ENCODE assay signal across 8 cellular contexts in genomic region chr19:12721656-12722565, GRCh38. TPM values are rescaled to one million over a fixed set of nuclear protein-coding genes. Genes with fewer than 3 reads are reported as not detected.
A peak's percentile ranks its signal among the peaks of the same experiment; 100 is the strongest.
DNase-seq lines count a peak whose midpoint lies in the region; ATAC-seq and TF ChIP-seq lines count a peak whose summit lies in the region.

No MANE protein-coding gene starts in this region.

- POLR2A ChIA-PET in BJ (lab: Charles Lee): interaction anchor here (0.7 kb wide), 1 partner anchor 1066 kb away, joined by 15 read pairs; no protein-coding TSS in a partner anchor

- TF ChIP-seq CTCF in BJ (IDR thresholded peaks at IDR 0.05; ENCODE audit: insufficient read depth, low read depth, low read length) (no peak), progenitor cell of endocrine pancreas (IDR thresholded peaks at IDR 0.05; ENCODE audit: unreplicated experiment) (no peak)

- no peaks in the 10 kb centered on the region for H3K27me3 ChIP-seq in BJ (ENCODE audit: control insufficient read depth, insufficient read depth, low read length)

- intact Hi-C loops in left ventricle myocardium superior (cut with micrococcal nuclease): no loop called here

- peak overlapping the region; percentile 67 for H3K4me3 ChIP-seq in BJ (ENCODE audit: low read depth, low read length)

- H3K27me3 Mint-ChIP-seq in progenitor cell of endocrine pancreas: no peaks in the 10 kb centered on the region

- H3K36me3 ChIP-seq in BJ (ENCODE audit: control insufficient read depth, insufficient read depth, low read length): peaks cover 9% of the 10 kb centered on the region

- peak overlapping the region; percentile 99 for H3K27ac Mint-ChIP-seq in progenitor cell of endocrine pancreas

- CTCF ChIA-PET in BJ (lab: Yijun Ruan, JAX): interaction anchor here (0.6 to 4.8 kb wide), 12 partner anchors 11 to 126 kb away, joined by 3 to 21 read pairs (median 4); partner anchors contain the start of gene TRIR

- H3K4me1 Mint-ChIP-seq in progenitor cell of endocrine pancreas (ENCODE audit: low read depth): peaks cover 19% of the 10 kb centered on the region

- DNase-seq in BJ (ENCODE audit: low read depth): no peak
- peak; percentile 72 for DNase-seq in GM19238 (ENCODE audit: insufficient read length, low spot score)
- DNase-seq in SK-N-DZ (ENCODE audit: low spot score): peak; percentile 38
- peak in 51 of 58 donors; percentile 9 to 77 (median 54) for DNase-seq in anterior cingulate cortex (lab: John Stamatoyannopoulos, UW)
- peak; percentile 74 for DNase-seq in left ventricle myocardium superior
- DNase-seq in progenitor cell of endocrine pancreas (ENCODE audit: low spot score, unreplicated experiment): peak; percentile 65

- H3K36me3 Mint-ChIP-seq in progenitor cell of endocrine pancreas (ENCODE audit: insufficient read depth): peaks cover 1% of the 10 kb centered on the region

- peak; percentile 11 for ATAC-seq in HG03521 (IDR thresholded peaks at IDR 0.05; ENCODE audit: unreplicated experiment)
- ATAC-seq in left ventricle myocardium superior: peak; percentile 60
- no peak for ATAC-seq in HG02938 (IDR thresholded peaks at IDR 0.05; ENCODE audit: unreplicated experiment)

- peak overlapping the region; percentile 96 for H3K4me3 Mint-ChIP-seq in progenitor cell of endocrine pancreas (ENCODE audit: low read depth)

- no peaks in the 10 kb centered on the region for H3K9me3 Mint-ChIP-seq in progenitor cell of endocrine pancreas (ENCODE audit: low read depth)

RNA-seq across cellular contexts. Expression of gene TNPO2, which starts 1.8 kb away (rescaled TPM):
- polyA plus RNA-seq in BJ (2011; rRNA removed): 49.6 and 77.3 TPM in 2 replicates
- polyA minus RNA-seq in BJ (2011; rRNA and poly(A)+ RNA removed): 97.4 and 163 TPM in 2 replicates
- 54.5 and 57.4 TPM in 2 replicates for polyA plus RNA-seq in SK-N-DZ (2014; cell fraction: cytosol; rRNA removed)
- polyA plus RNA-seq in SK-N-DZ (2014; cell fraction: nucleus; rRNA removed): 168 and 232 TPM in 2 replicates
- 36.0 TPM for total RNA-seq in left ventricle myocardium superior
- total RNA-seq in progenitor cell of endocrine pancreas: 109 and 113 TPM in 2 replicates

RNA-seq across cellular contexts. Expression of gene TRIR, which starts 12.6 kb away (rescaled TPM):
- polyA plus RNA-seq in BJ (2011; rRNA removed): 161 and 181 TPM in 2 replicates
- polyA minus RNA-seq in BJ (2011; rRNA and poly(A)+ RNA removed): 16.9 and 36.4 TPM in 2 replicates
- polyA plus RNA-seq in SK-N-DZ (2014; cell fraction: cytosol; rRNA removed): 335 and 507 TPM in 2 replicates
- polyA plus RNA-seq in SK-N-DZ (2014; cell fraction: nucleus; rRNA removed): 287 and 380 TPM in 2 replicates
- total RNA-seq in left ventricle myocardium superior (127 TPM), progenitor cell of endocrine pancreas (171 and 180 TPM in 2 replicates)

RNA-seq across cellular contexts. Expression of gene GET3, which starts 15.4 kb away (rescaled TPM):
- polyA plus RNA-seq in BJ (2011; rRNA removed): 163 and 250 TPM in 2 replicates
- polyA minus RNA-seq in BJ (2011; rRNA and poly(A)+ RNA removed): 47.3 and 112 TPM in 2 replicates
- polyA plus RNA-seq in SK-N-DZ (2014; cell fraction: cytosol; rRNA removed): 75.7 and 82.0 TPM in 2 replicates
- polyA plus RNA-seq in SK-N-DZ (2014; cell fraction: nucleus; rRNA removed): 32.9 and 75.2 TPM in 2 replicates
- 64.7 TPM for total RNA-seq in left ventricle myocardium superior
- total RNA-seq in progenitor cell of endocrine pancreas: 59.8 and 66.0 TPM in 2 replicates

RNA-seq across cellular contexts. Expression of gene FBXW9, which starts 25.5 kb away (rescaled TPM):
- polyA plus RNA-seq in BJ (2011; rRNA removed): 7.7 and 13.6 TPM in 2 replicates
- 4.3 and 6.8 TPM in 2 replicates for polyA minus RNA-seq in BJ (2011; rRNA and poly(A)+ RNA removed)
- 17.4 and 17.8 TPM in 2 replicates for polyA plus RNA-seq in SK-N-DZ (2014; cell fraction: cytosol; rRNA removed)
- 15.1 and 15.9 TPM in 2 replicates for polyA plus RNA-seq in SK-N-DZ (2014; cell fraction: nucleus; rRNA removed)
- total RNA-seq in left ventricle myocardium superior: 1.7 TPM
- total RNA-seq in progenitor cell of endocrine pancreas: 14.6 and 15.1 TPM in 2 replicates

RNA-seq across cellular contexts. Expression of gene BEST2, which starts 29.7 kb away (rescaled TPM):
- not detected in 2 replicates for polyA plus RNA-seq in BJ (2011; rRNA removed)
- polyA minus RNA-seq in BJ (2011; rRNA and poly(A)+ RNA removed): not detected in 2 replicates
- not detected in 2 replicates for polyA plus RNA-seq in SK-N-DZ (2014; cell fraction: cytosol; rRNA removed)
- 0.13 TPM in 1 of 2 replicates, not detected in the other for polyA plus RNA-seq in SK-N-DZ (2014; cell fraction: nucleus; rRNA removed)
- total RNA-seq in left ventricle myocardium superior: not detected
- total RNA-seq in progenitor cell of endocrine pancreas: not detected in 2 replicates
